In genomic region chr1:180343931-180344406, GRCh38 we compare ENCODE assay signal across 8 cellular contexts.
DNase-seq lines count a peak whose midpoint lies in the region; ATAC-seq, FAIRE-seq and TF ChIP-seq lines count a peak whose summit lies in the region.

No MANE protein-coding gene starts in this region.

- CTCF ChIA-PET in GM12878 (lab: Yijun Ruan, JAX), result interaction anchor here (0.9 to 1.2 kb wide), 4 partner anchors 15 to 91 kb away, joined by 3 read pairs; no protein-coding TSS in a partner anchor

- no peak overlapping the region; the same call in 1 of the 2 replicates for H3K4me2 ChIP-seq in GM12878 (ENCODE audit: control insufficient read depth, insufficient read depth)

- intact Hi-C loops in GM12878 (cut with micrococcal nuclease; ENCODE audit: unreplicated experiment), result no loop called here

- H3K9ac ChIP-seq in GM12878 (ENCODE audit: control insufficient read depth, insufficient read depth, low read length), result no peak overlapping the region

- H3K27ac ChIP-seq in GM12878 (ENCODE audit: control insufficient read depth, insufficient read depth), result no peak overlapping the region

- TF ChIP-seq EP300 in GM12878 (IDR thresholded peaks at IDR 0.05; ENCODE audit: borderline replicate concordance in 1 of 2, control insufficient read depth in 1 of 2, low read depth in 2 of 2, low read length in 2 of 2), result no peak

- SMC1A ChIA-PET in GM12878 (lab: Charles Lee; ENCODE audit: uncharacterized antibody, unreplicated experiment), result interaction anchor here (1.3 to 1.5 kb wide), 2 partner anchors 12 to 18 kb away, joined by 3 to 4 read pairs; no protein-coding TSS in a partner anchor

- H2AFZ ChIP-seq in GM12878 (ENCODE audit: control insufficient read depth, low read depth, low read length), result no peak overlapping the region

- no peaks in the 10 kb centered on the region for H3K79me2 ChIP-seq in GM12878 (ENCODE audit: control insufficient read depth, insufficient read depth, low read length)

- peak; percentile 23 for FAIRE-seq in GM12878 (lab: Jason Lieb, UNC)

- ATAC-seq in GM12878 (peak; percentile 76), GM19467 (IDR thresholded peaks at IDR 0.05; ENCODE audit: unreplicated experiment) (no peak), GM21723 (IDR thresholded peaks at IDR 0.05; ENCODE audit: unreplicated experiment) (no peak)

- no peaks in the 10 kb centered on the region for H4K20me1 ChIP-seq in GM12878 (ENCODE audit: control insufficient read depth, insufficient read depth)

- H3K9me3 ChIP-seq in GM12878 (replicated peaks; ENCODE audit: control insufficient read depth, insufficient read depth, low read length), result no peaks in the 10 kb centered on the region

- in situ Hi-C loops in GM12878 (cut with MboI), result no loop called here

- H3K36me3 ChIP-seq in GM12878 (ENCODE audit: control insufficient read depth in 2 of 2, insufficient read depth in 2 of 2, low read length in 1 of 2), result no peaks in the 10 kb centered on the region

- peaks cover 5% of the 10 kb centered on the region; the same call in 1 of the 2 replicates for H3K4me1 ChIP-seq in GM12878 (ENCODE audit: control insufficient read depth, insufficient read depth, low read length)

- no peaks in the 10 kb centered on the region for H3K27me3 ChIP-seq in GM12878 (replicated peaks in 1 of 2; ENCODE audit: control insufficient read depth in 2 of 2, insufficient read depth in 2 of 2, low read length in 1 of 2)

- POLR2A ChIA-PET in GM12878 (lab: Charles Lee), result no interaction called here

- TF ChIP-seq CTCF in HFF-Myc (IDR thresholded peaks at IDR 0.05; ENCODE audit: low read depth, low read length, missing control alignments), result no peak
- TF ChIP-seq CTCF in GM12878 (IDR thresholded peaks at IDR 0.05 in 2 of 3, conservative IDR thresholded peaks at IDR 0.05 in 1 of 3; ENCODE audit: control insufficient read depth in 2 of 3, extremely low read depth in 1 of 3, insufficient read depth in 1 of 3, low read depth in 3 of 3, low read length in 3 of 3), result no peak

- TF ChIP-seq POLR2A in GM12878 (IDR thresholded peaks at IDR 0.05; ENCODE audit: low read depth, low read length), result no peak

- no peak for TF ChIP-seq RAD21 in GM12878 (IDR thresholded peaks at IDR 0.05; ENCODE audit: insufficient read depth, low read depth, low read length)

- H3K4me3 ChIP-seq in HFF-Myc (replicated peaks; ENCODE audit: low read depth, low read length), result no peak overlapping the region
- H3K4me3 ChIP-seq in GM12878, result no peak overlapping the region

- DNase-seq in D341Med (ENCODE audit: low spot score) (peak; percentile 38), HFF-Myc (ENCODE audit: extremely low read depth, low read depth) (peak; percentile 17), NCI-H187 treated with DMSO at 0.1 percent for 48 hours (lab: John Stamatoyannopoulos, UW) (peak; percentile 58), GM12878 (ENCODE audit: low read depth, low spot score) (peak; percentile 30), RKO (ENCODE audit: low spot score) (no peak)
- DNase-seq in activated naive CD4-positive, alpha-beta T cell (lab: John Stamatoyannopoulos, UW), result no peak

- BruUV-seq in GM12878 (replicated peaks; lab: Mats Ljungman, UMichigan), result no TSS peak

- RAD21 ChIA-PET in GM12878 (lab: Charles Lee; ENCODE audit: unreplicated experiment), result interaction anchor here (0.6 kb wide), 1 partner anchor 9 kb away, joined by 3 read pairs; no protein-coding TSS in a partner anchor

TF ChIP-seq in GM12878, 131 proteins besides CTCF, POLR2A, EP300 and RAD21:
- TF ChIP-seq NR2C2 (IDR thresholded peaks at IDR 0.05; ENCODE audit: borderline replicate concordance, control insufficient read depth, insufficient read length, low read depth) (no peak), SREBF1 (IDR thresholded peaks at IDR 0.05; ENCODE audit: low read length) (no peak), YBX1 (IDR thresholded peaks at IDR 0.05) (no peak), RCOR1 (conservative IDR thresholded peaks at IDR 0.05; ENCODE audit: low read depth, low read length) (no peak), ZSCAN29 (IDR thresholded peaks at IDR 0.05) (no peak), ZNF207 (IDR thresholded peaks at IDR 0.05; ENCODE audit: borderline replicate concordance) (no peak), ZZZ3 (IDR thresholded peaks at IDR 0.05; ENCODE audit: control insufficient read depth, insufficient read length, low read depth) (no peak), SMAD1 (IDR thresholded peaks at IDR 0.05; ENCODE audit: low read depth, partially characterized antibody) (no peak), TCF7 (IDR thresholded peaks at IDR 0.05; ENCODE audit: borderline replicate concordance) (no peak), STAT1 (conservative IDR thresholded peaks at IDR 0.05) (no peak), MYB (IDR thresholded peaks at IDR 0.05; ENCODE audit: borderline replicate concordance, low read depth, low read length) (no peak), BMI1 (IDR thresholded peaks at IDR 0.05; ENCODE audit: borderline replicate concordance) (no peak)
TF ChIP-seq in GM12878: peak in this region for 0.

Comparison
In these comparisons a context has a peak if more than half of its experiments do, and no peak if none do; other contexts are left out.
1. DNase-seq: peak in D341Med (single experiment), HFF-Myc (single experiment), NCI-H187 treated with DMSO at 0.1 percent for 48 hours (single experiment) and GM12878 (single experiment); none in activated naive CD4-positive, alpha-beta T cell (0 of 4) and RKO (single experiment).